1 cellular context compared by ENCODE assay signal in the genomic region with DNA sequence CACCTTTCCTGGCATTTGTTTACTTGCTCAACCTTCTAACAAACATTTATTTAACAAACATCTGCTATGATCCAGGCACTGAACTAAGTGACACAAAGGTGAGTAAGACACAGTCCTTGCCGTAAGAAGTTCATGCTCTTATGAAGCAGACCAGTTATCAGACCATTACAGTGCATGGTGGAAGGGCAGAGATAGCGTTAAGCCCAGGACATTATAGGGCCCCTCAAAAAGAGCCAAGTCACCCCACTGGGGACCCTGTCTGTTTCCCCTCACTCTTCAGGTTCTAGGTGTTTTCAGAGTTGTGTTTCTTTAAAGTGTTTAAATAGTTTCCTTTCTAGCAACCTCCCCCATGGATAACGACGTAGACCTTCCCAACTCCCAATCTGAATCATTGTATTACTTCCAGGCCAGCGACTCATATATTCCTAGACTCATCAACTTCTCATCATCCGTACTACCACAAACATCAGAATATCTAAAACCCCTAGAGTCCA.
TF ChIP-seq lines count a peak whose summit lies in the region.

No MANE protein-coding gene starts in this region.

TF ChIP-seq in K562, 482 proteins besides CTCF, POLR2A, EP300 and RAD21 (continued from another document and continues in another):
- TF ChIP-seq, protein P1, sequence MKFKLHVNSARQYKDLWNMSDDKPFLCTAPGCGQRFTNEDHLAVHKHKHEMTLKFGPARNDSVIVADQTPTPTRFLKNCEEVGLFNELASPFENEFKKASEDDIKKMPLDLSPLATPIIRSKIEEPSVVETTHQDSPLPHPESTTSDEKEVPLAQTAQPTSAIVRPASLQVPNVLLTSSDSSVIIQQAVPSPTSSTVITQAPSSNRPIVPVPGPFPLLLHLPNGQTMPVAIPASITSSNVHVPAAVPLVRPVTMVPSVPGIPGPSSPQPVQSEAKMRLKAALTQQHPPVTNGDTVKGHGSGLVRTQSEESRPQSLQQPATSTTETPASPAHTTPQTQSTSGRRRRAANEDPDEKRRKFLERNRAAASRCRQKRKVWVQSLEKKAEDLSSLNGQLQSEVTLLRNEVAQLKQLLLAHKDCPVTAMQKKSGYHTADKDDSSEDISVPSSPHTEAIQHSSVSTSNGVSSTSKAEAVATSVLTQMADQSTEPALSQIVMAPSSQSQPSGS (CRISPR knock-in tag; IDR thresholded peaks at IDR 0.05) = no peak
- TF ChIP-seq NCOA2 (IDR thresholded peaks at IDR 0.05; ENCODE audit: partially characterized antibody in 2 of 2) = no peak
- no peak for TF ChIP-seq HNRNPK (IDR thresholded peaks at IDR 0.05; ENCODE audit: low read depth, low read length, poor library complexity, severe bottlenecking)
- TF ChIP-seq ZNF507 (tag; conservative IDR thresholded peaks at IDR 0.05) = no peak
- no peak for TF ChIP-seq MTA1 (IDR thresholded peaks at IDR 0.05; ENCODE audit: borderline replicate concordance)
- TF ChIP-seq SMAD4 (CRISPR knock-in tag; conservative IDR thresholded peaks at IDR 0.05) = peak; percentile 68; the same call in 1 of the 2 replicates
- TF ChIP-seq BRD4 (IDR thresholded peaks at IDR 0.05) = peak; percentile 38; the same call in 1 of the 2 replicates
- TF ChIP-seq ZNF324 (CRISPR knock-in tag; IDR thresholded peaks at IDR 0.05) = no peak
- TF ChIP-seq ATF7 (IDR thresholded peaks at IDR 0.05) = peak; percentile 88
- TF ChIP-seq MNT (conservative IDR thresholded peaks at IDR 0.05) = peak in 1 of 2 experiments; percentile 11; a peak in 2 of 4 replicates
- no peak for TF ChIP-seq PKNOX1 (IDR thresholded peaks at IDR 0.05)
- no peak for TF ChIP-seq ZNF318 (IDR thresholded peaks at IDR 0.05; ENCODE audit: borderline replicate concordance in 1 of 2, low read depth in 1 of 2)
- TF ChIP-seq ZBTB8A (IDR thresholded peaks at IDR 0.05; ENCODE audit: partially characterized antibody) = no peak
- TF ChIP-seq MAFG (tag; conservative IDR thresholded peaks at IDR 0.05) = peak; percentile 77
- no peak for TF ChIP-seq DLX4 (CRISPR knock-in tag; IDR thresholded peaks at IDR 0.05)
- no peak for TF ChIP-seq SLC30A9 (CRISPR knock-in tag; IDR thresholded peaks at IDR 0.05)
- TF ChIP-seq ARID1B (IDR thresholded peaks at IDR 0.05) = peak; percentile 98
- no peak for TF ChIP-seq MTF1 (CRISPR knock-in tag; IDR thresholded peaks at IDR 0.05; ENCODE audit: borderline replicate concordance)
- TF ChIP-seq ZNF316 (IDR thresholded peaks at IDR 0.05) = peak; percentile 86
- TF ChIP-seq C11orf30 (IDR thresholded peaks at IDR 0.05; ENCODE audit: low read depth) = peak; percentile 84
- TF ChIP-seq TRIM24 (IDR thresholded peaks at IDR 0.05) = peak; percentile 64 to 75; a peak in 2 of 4 replicates
- TF ChIP-seq MCM3 (IDR thresholded peaks at IDR 0.05) = no peak
- TF ChIP-seq ZNF778 (CRISPR knock-in tag; IDR thresholded peaks at IDR 0.05) = no peak
- TF ChIP-seq, protein P2, sequence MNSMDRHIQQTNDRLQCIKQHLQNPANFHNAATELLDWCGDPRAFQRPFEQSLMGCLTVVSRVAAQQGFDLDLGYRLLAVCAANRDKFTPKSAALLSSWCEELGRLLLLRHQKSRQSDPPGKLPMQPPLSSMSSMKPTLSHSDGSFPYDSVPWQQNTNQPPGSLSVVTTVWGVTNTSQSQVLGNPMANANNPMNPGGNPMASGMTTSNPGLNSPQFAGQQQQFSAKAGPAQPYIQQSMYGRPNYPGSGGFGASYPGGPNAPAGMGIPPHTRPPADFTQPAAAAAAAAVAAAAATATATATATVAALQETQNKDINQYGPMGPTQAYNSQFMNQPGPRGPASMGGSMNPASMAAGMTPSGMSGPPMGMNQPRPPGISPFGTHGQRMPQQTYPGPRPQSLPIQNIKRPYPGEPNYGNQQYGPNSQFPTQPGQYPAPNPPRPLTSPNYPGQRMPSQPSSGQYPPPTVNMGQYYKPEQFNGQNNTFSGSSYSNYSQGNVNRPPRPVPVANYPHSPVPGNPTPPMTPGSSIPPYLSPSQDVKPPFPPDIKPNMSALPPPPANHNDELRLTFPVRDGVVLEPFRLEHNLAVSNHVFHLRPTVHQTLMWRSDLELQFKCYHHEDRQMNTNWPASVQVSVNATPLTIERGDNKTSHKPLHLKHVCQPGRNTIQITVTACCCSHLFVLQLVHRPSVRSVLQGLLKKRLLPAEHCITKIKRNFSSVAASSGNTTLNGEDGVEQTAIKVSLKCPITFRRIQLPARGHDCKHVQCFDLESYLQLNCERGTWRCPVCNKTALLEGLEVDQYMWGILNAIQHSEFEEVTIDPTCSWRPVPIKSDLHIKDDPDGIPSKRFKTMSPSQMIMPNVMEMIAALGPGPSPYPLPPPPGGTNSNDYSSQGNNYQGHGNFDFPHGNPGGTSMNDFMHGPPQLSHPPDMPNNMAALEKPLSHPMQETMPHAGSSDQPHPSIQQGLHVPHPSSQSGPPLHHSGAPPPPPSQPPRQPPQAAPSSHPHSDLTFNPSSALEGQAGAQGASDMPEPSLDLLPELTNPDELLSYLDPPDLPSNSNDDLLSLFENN (IDR thresholded peaks at IDR 0.05; ENCODE audit: low read depth in 2 of 2, low read length in 2 of 2) = peak in 1 of 2 experiments; percentile 69; a peak in 1 of 4 replicates
- TF ChIP-seq THRA (IDR thresholded peaks at IDR 0.05) = no peak
- peak in 1 of 2 experiments; percentile 70; a peak in 1 of 4 replicates for TF ChIP-seq TBL1XR1 (IDR thresholded peaks at IDR 0.05; ENCODE audit: low read length in 2 of 2)
- TF ChIP-seq U2AF1 (optimal IDR thresholded peaks at IDR 0.05; ENCODE audit: low read depth, low read length) = no peak
- TF ChIP-seq, protein P3, sequence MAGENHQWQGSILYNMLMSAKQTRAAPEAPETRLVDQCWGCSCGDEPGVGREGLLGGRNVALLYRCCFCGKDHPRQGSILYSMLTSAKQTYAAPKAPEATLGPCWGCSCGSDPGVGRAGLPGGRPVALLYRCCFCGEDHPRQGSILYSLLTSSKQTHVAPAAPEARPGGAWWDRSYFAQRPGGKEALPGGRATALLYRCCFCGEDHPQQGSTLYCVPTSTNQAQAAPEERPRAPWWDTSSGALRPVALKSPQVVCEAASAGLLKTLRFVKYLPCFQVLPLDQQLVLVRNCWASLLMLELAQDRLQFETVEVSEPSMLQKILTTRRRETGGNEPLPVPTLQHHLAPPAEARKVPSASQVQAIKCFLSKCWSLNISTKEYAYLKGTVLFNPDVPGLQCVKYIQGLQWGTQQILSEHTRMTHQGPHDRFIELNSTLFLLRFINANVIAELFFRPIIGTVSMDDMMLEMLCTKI (IDR thresholded peaks at IDR 0.05; ENCODE audit: partially characterized antibody) = no peak
- no peak for TF ChIP-seq BACH1 (tag; IDR thresholded peaks at IDR 0.05)
- peak; percentile 94 for TF ChIP-seq SMARCE1 (IDR thresholded peaks at IDR 0.05)
- no peak for TF ChIP-seq ETS1 (conservative IDR thresholded peaks at IDR 0.05; ENCODE audit: control insufficient read depth, low read depth, low read length)
- TF ChIP-seq ETV6 (IDR thresholded peaks at IDR 0.05; ENCODE audit: borderline replicate concordance in 1 of 2, low read depth in 2 of 2, low read length in 1 of 2) = no peak
- no peak for TF ChIP-seq ETV6 (CRISPR knock-in tag; IDR thresholded peaks at IDR 0.05; ENCODE audit: borderline replicate concordance)
